ENCODE assay signal across 12 cellular contexts in the genomic region with DNA sequence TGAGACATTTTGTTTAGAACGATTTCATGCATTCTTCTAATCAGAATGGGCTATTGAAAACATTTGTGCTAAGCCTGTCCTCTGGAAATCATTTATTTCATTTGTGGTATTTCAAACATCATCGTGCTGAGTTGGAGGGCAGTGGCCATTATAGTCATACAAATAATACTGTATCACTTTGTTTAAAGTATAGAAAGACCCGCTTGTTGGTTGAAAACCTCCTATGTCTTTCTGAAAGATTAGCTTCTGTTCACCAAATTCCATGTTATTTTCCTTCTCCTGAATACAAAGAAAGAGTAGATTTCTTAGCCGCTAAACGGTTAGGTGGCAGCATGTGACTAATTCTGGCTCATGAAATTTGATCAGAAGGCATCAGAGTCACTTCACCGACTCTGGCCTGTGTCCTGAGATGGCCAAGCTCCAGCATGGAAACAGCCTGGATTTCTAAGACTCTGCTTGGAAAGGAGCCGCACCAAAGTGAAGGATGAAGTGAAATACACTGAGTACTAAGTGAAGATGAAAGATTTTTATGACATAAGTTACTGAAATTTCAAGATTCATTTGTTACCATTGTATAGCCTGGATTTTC.
DNase-seq lines count a peak whose midpoint lies in the region; ATAC-seq, FAIRE-seq and TF ChIP-seq lines count a peak whose summit lies in the region.
"Had no signal": no experiment of that assay in that cellular context is flagged by ENCODE, and none has a peak within 500 bp of the region (broad histone marks: within the 10 kb centered on the region; RNA-seq: fewer than 3 reads in every experiment).

No MANE protein-coding gene starts in this region.

- H3K4me2 ChIP-seq in GM23338 (no peak overlapping the region), astrocyte (ENCODE audit: low read length) (peak overlapping the region; percentile 69)

- no peak overlapping the region for H3K27ac Mint-ChIP-seq in GM23338
- H3K27ac Mint-ChIP-seq in astrocyte (ENCODE audit: unreplicated experiment), result no peak overlapping the region
- no peak overlapping the region for H3K27ac Mint-ChIP-seq in activated T-helper 1 cell treated with anti-CD3 and anti-CD28 coated beads, Interleukin-12 subunit alpha, Interleukin-12 subunit beta, Interleukin-2, Interleukin-4 antibody, amounts not matched to agents 30 ng/mL and 10 ng/mL and 1 ng/mL, durations not matched to agents 14 hours and 24 hours and 36 hours

- H3K79me2 ChIP-seq in GM23338 (replicated peaks; ENCODE audit: insufficient read depth) (no peaks in the 10 kb centered on the region), astrocyte (ENCODE audit: insufficient read depth, low read length) (no peaks in the 10 kb centered on the region)

- DNase-seq in GM23338 (ENCODE audit: low spot score), result no peak
- DNase-seq in astrocyte (ENCODE audit: low read depth), result peak; percentile 84
- DNase-seq in right cardiac atrium, result peak; percentile 71 to 81 (median 77)
- DNase-seq in stromal cell of bone marrow (ENCODE audit: low read depth), result peak; percentile 73
- no peak for DNase-seq in DMS79 treated with DMSO at 0.1 percent for 48 hours (lab: John Stamatoyannopoulos, UW)
- no peak for DNase-seq in activated CD4-positive, alpha-beta T cell treated with anti-CD3 and anti-CD28 coated beads for 48 hours
- DNase-seq in NCI-H1048 (lab: John Stamatoyannopoulos, UW), result no peak
- DNase-seq in activated T-helper 1 cell treated with anti-CD3 and anti-CD28 coated beads, Interleukin-12 subunit alpha, Interleukin-12 subunit beta, Interleukin-2, Interleukin-4 antibody, amounts not matched to agents 30 ng/mL and 10 ng/mL and 1 ng/mL, durations not matched to agents 14 hours and 24 hours and 36 hours (ENCODE audit: low spot score), result no peak
- DNase-seq: DMS53, NCI-H1105 treated with DMSO at 0.1 percent for 48 hours, SW 1271 had no signal

- 57% methylated on average over 7 of the region's 7 CpGs for whole genome bisulfite sequencing in right cardiac atrium

- H3K4me3 ChIP-seq in GM23338, result no peak overlapping the region
- H3K4me3 ChIP-seq in astrocyte (ENCODE audit: insufficient read depth, low read depth, low read length), result peak overlapping the region; percentile 13
- no peak overlapping the region for H3K4me3 ChIP-seq in right cardiac atrium (ENCODE audit: low read length)

- H3K27me3 ChIP-seq in GM23338 (ENCODE audit: insufficient read depth) (no peaks in the 10 kb centered on the region), astrocyte (ENCODE audit: insufficient read depth, low read length) (no peaks in the 10 kb centered on the region), right cardiac atrium (ENCODE audit: control insufficient read depth, insufficient read depth) (no peaks in the 10 kb centered on the region)

- no peaks in the 10 kb centered on the region for H4K20me1 ChIP-seq in GM23338 (replicated peaks; ENCODE audit: insufficient read depth)
- H4K20me1 ChIP-seq in astrocyte (ENCODE audit: insufficient read depth, low read length), result no peaks in the 10 kb centered on the region

- H3K27ac ChIP-seq in GM23338 (ENCODE audit: low read depth), result no peak overlapping the region
- peak overlapping the region; percentile 63 for H3K27ac ChIP-seq in astrocyte (ENCODE audit: low read depth, low read length)
- H3K27ac ChIP-seq in right cardiac atrium (ENCODE audit: low read length), result no peak overlapping the region

- H3K36me3 Mint-ChIP-seq in GM23338 (ENCODE audit: low read depth), result no peaks in the 10 kb centered on the region
- H3K36me3 Mint-ChIP-seq in astrocyte (ENCODE audit: low read depth, unreplicated experiment), result no peaks in the 10 kb centered on the region
- no peaks in the 10 kb centered on the region for H3K36me3 Mint-ChIP-seq in activated T-helper 1 cell treated with anti-CD3 and anti-CD28 coated beads, Interleukin-12 subunit alpha, Interleukin-12 subunit beta, Interleukin-2, Interleukin-4 antibody, amounts not matched to agents 30 ng/mL and 10 ng/mL and 1 ng/mL, durations not matched to agents 14 hours and 24 hours and 36 hours (ENCODE audit: low read depth)

- no peaks in the 10 kb centered on the region for H3K9me2 ChIP-seq in GM23338 (ENCODE audit: insufficient read depth)

- ATAC-seq in GM23338 (no peak), right cardiac atrium (peak; percentile 91 to 92)

- intact Hi-C loops in right cardiac atrium (cut with DNase I), result loop anchor here (5.0 to 10.0 kb wide), 5 partner anchors 110 to 250 kb away; no protein-coding TSS in a partner anchor
- intact Hi-C loops in activated T-helper 1 cell treated with anti-CD3 and anti-CD28 coated beads, Interleukin-12 subunit alpha, Interleukin-12 subunit beta, Interleukin-2, Interleukin-4 antibody, amounts not matched to agents 30 ng/mL and 10 ng/mL and 1 ng/mL, durations not matched to agents 14 hours and 24 hours and 36 hours (cut with micrococcal nuclease), result no loop called here

- H3F3A ChIP-seq in GM23338 (replicated peaks; ENCODE audit: low read depth), result no peaks in the 10 kb centered on the region

- H3K4me1 ChIP-seq in GM23338 (ENCODE audit: insufficient read depth) (no peaks in the 10 kb centered on the region), astrocyte (ENCODE audit: insufficient read depth, low read length) (peaks cover 16% of the 10 kb centered on the region), right cardiac atrium (ENCODE audit: control insufficient read depth, insufficient read depth, low read length) (no peaks in the 10 kb centered on the region)

- peak overlapping the region; percentile 66 for H3K9ac ChIP-seq in astrocyte (ENCODE audit: low read length)

- TF ChIP-seq CTCF in GM23338 (conservative IDR thresholded peaks at IDR 0.05; ENCODE audit: low read depth in 2 of 2) (no peak), astrocyte (IDR thresholded peaks at IDR 0.05; ENCODE audit: insufficient read depth, low read depth, low read length) (no peak)

- peak overlapping the region; percentile 74; the same call in 1 of the 2 replicates for H2AFZ ChIP-seq in GM23338
- peak overlapping the region; percentile 36 for H2AFZ ChIP-seq in astrocyte (ENCODE audit: low read depth, low read length)

- H3K36me3 ChIP-seq in GM23338 (ENCODE audit: insufficient read depth) (no peaks in the 10 kb centered on the region), astrocyte (ENCODE audit: insufficient read depth, low read length) (no peaks in the 10 kb centered on the region)

- no peak overlapping the region for H3K4me3 Mint-ChIP-seq in GM23338
- no peak overlapping the region for H3K4me3 Mint-ChIP-seq in astrocyte (ENCODE audit: unreplicated experiment)
- H3K4me3 Mint-ChIP-seq in activated T-helper 1 cell treated with anti-CD3 and anti-CD28 coated beads, Interleukin-12 subunit alpha, Interleukin-12 subunit beta, Interleukin-2, Interleukin-4 antibody, amounts not matched to agents 30 ng/mL and 10 ng/mL and 1 ng/mL, durations not matched to agents 14 hours and 24 hours and 36 hours, result no peak overlapping the region

- H3K9me3 Mint-ChIP-seq in GM23338, result no peaks in the 10 kb centered on the region
- H3K9me3 Mint-ChIP-seq in astrocyte (ENCODE audit: unreplicated experiment), result no peaks in the 10 kb centered on the region
- H3K9me3 Mint-ChIP-seq in activated T-helper 1 cell treated with anti-CD3 and anti-CD28 coated beads, Interleukin-12 subunit alpha, Interleukin-12 subunit beta, Interleukin-2, Interleukin-4 antibody, amounts not matched to agents 30 ng/mL and 10 ng/mL and 1 ng/mL, durations not matched to agents 14 hours and 24 hours and 36 hours, result no peaks in the 10 kb centered on the region

- peak; percentile 29 for FAIRE-seq in astrocyte (lab: Jason Lieb, UNC)
- FAIRE-seq: endothelial cell of umbilical vein had no signal

- H3K9me3 ChIP-seq in astrocyte (ENCODE audit: insufficient read depth, low read depth, low read length) (no peaks in the 10 kb centered on the region), right cardiac atrium (ENCODE audit: control insufficient read depth, low read length) (no peaks in the 10 kb centered on the region)

- no peaks in the 10 kb centered on the region for H3K4me1 Mint-ChIP-seq in GM23338
- H3K4me1 Mint-ChIP-seq in astrocyte (ENCODE audit: low read depth, unreplicated experiment), result no peaks in the 10 kb centered on the region
- no peaks in the 10 kb centered on the region for H3K4me1 Mint-ChIP-seq in activated T-helper 1 cell treated with anti-CD3 and anti-CD28 coated beads, Interleukin-12 subunit alpha, Interleukin-12 subunit beta, Interleukin-2, Interleukin-4 antibody, amounts not matched to agents 30 ng/mL and 10 ng/mL and 1 ng/mL, durations not matched to agents 14 hours and 24 hours and 36 hours (ENCODE audit: low read depth)

- H3K27me3 Mint-ChIP-seq in GM23338 (ENCODE audit: insufficient read depth, low read depth, poor library complexity) (no peaks in the 10 kb centered on the region), astrocyte (ENCODE audit: low read depth, unreplicated experiment) (no peaks in the 10 kb centered on the region)
- peaks cover 3% of the 10 kb centered on the region for H3K27me3 Mint-ChIP-seq in activated T-helper 1 cell treated with anti-CD3 and anti-CD28 coated beads, Interleukin-12 subunit alpha, Interleukin-12 subunit beta, Interleukin-2, Interleukin-4 antibody, amounts not matched to agents 30 ng/mL and 10 ng/mL and 1 ng/mL, durations not matched to agents 14 hours and 24 hours and 36 hours (ENCODE audit: insufficient read depth)

TF ChIP-seq in GM23338, 12 proteins besides CTCF, POLR2A, EP300 and RAD21 (continues in another document):
- no peak for TF ChIP-seq ZNF114 (CRISPR knock-in tag; IDR thresholded peaks at IDR 0.05)
- no peak for TF ChIP-seq ZNF331 (CRISPR knock-in tag; IDR thresholded peaks at IDR 0.05; ENCODE audit: low read depth)
- no peak for TF ChIP-seq EZH2phosphoT487 (IDR thresholded peaks at IDR 0.05; ENCODE audit: unreplicated experiment)

Comparison
In these comparisons a context has a peak if more than half of its experiments do, and no peak if none do; other contexts are left out.
1. DNase-seq: peak in astrocyte (single experiment), right cardiac atrium (3 of 3) and stromal cell of bone marrow (single experiment); none in GM23338 (single experiment), DMS79 treated with DMSO at 0.1 percent for 48 hours (single experiment), activated CD4-positive, alpha-beta T cell treated with anti-CD3 and anti-CD28 coated beads for 48 hours (single experiment), NCI-H1048 (single experiment) and activated T-helper 1 cell treated with anti-CD3 and anti-CD28 coated beads, Interleukin-12 subunit alpha, Interleukin-12 subunit beta, Interleukin-2, Interleukin-4 antibody, amounts not matched to agents 30 ng/mL and 10 ng/mL and 1 ng/mL, durations not matched to agents 14 hours and 24 hours and 36 hours (single experiment).